ENCODE assay signal across 14 cellular contexts in the genomic region with DNA sequence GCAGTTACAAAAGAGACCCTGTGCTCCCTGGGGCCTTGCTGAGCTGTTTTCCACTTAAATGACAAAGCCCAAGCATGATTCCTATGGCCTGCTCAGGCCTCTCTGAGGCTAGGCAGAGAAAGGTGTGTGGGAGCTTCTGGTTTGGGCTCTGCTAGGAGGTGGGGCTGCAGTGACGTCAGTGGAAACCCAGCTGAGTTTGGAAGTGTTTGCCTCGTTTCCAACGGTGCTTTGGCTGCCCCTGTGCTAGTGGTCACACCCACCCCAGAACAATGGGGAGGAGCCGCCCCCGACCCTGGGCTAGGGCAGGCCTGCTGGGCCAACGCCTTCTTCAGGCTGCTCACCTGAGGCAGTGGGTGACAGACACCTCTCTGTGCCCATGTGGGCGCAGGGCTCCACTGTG. TPM values are rescaled to one million over a fixed set of nuclear protein-coding genes. Genes with fewer than 3 reads are reported as not detected.
A peak's percentile ranks its signal among the peaks of the same experiment; 100 is the strongest.
DNase-seq lines count a peak whose midpoint lies in the region; ATAC-seq and TF ChIP-seq lines count a peak whose summit lies in the region.
"Had no signal": no experiment of that assay in that cellular context is flagged by ENCODE, and none has a peak within 500 bp of the region (broad histone marks: within the 10 kb centered on the region; RNA-seq: fewer than 3 reads in every experiment).

No MANE protein-coding gene starts in this region.

- in situ Hi-C loops in GM13977 (cut with MboI; ENCODE audit: low pct_unique_long_range_greater_than_20kb, low sequenced_read_pairs, unreplicated experiment), result no loop called here

- H3K36me3 ChIP-seq in left lung, result no peaks in the 10 kb centered on the region

- H3K27me3 ChIP-seq in left lung, result no peaks in the 10 kb centered on the region
- H3K27me3 ChIP-seq: testis had no signal

- DNase-seq in NCI-H2227 (lab: John Stamatoyannopoulos, UW; ENCODE audit: unreplicated experiment), result peak; percentile 3
- no peak for DNase-seq in NCI-H2227 treated with DMSO at 0.1 percent for 48 hours (lab: John Stamatoyannopoulos, UW)
- peak in 1 of 2 donors; percentile 62 for DNase-seq in left lung
- DNase-seq in T-helper 2 cell, result no peak
- no peak for DNase-seq in GM13977 (ENCODE audit: low spot score)
- DNase-seq in NCI-H526 (lab: John Stamatoyannopoulos, UW), result no peak
- DNase-seq: activated T-cell treated with anti-CD3 and anti-CD28 coated beads for 4 hours, amniotic stem cell, NCI-H446, SHP77 treated with DMSO at 0.1 percent for 48 hours, testis, WERI-Rb-1 had no signal

- TF ChIP-seq CTCF in left lung (IDR thresholded peaks at IDR 0.05) (no peak), GM13977 (IDR thresholded peaks at IDR 0.05; ENCODE audit: extremely low read depth, insufficient read depth, missing control alignments) (no peak)

- no peak overlapping the region for H3K27ac ChIP-seq in left lung
- H3K27ac ChIP-seq: testis, WERI-Rb-1 had no signal

- intact Hi-C loops in left lung (cut with DNase I), result no loop called here

- no peak overlapping the region for H3K4me3 ChIP-seq in left lung
- H3K4me3 ChIP-seq: testis had no signal

- H3K9me3 ChIP-seq in left lung, result no peaks in the 10 kb centered on the region
- H3K9me3 ChIP-seq: testis had no signal

- peaks cover 14 to 15% of the 10 kb centered on the region in 2 donors for H3K4me1 ChIP-seq in left lung
- H3K4me1 ChIP-seq: testis had no signal

- peak; percentile 86 for ATAC-seq in esophagus mucosa
- peak; percentile 76 for ATAC-seq in left lung
- no peak for ATAC-seq in GM18502 (IDR thresholded peaks at IDR 0.05; ENCODE audit: poor library complexity, unreplicated experiment)

RNA-seq across cellular contexts. Expression of a gene that starts 10.4 kb away (rescaled TPM):
- 2.1 TPM for total RNA-seq in esophagus mucosa
- total RNA-seq in left lung, result 10 to 100 TPM; 22.7 to 26.2 TPM
